Comparison of ENCODE assay signal across 28 cellular contexts in genomic region chr2:74869522-74869921, GRCh38.
"Had no signal": no experiment of that assay in that cellular context is flagged by ENCODE, and none has a peak within 500 bp of the region (broad histone marks: within the 10 kb centered on the region; RNA-seq: fewer than 3 reads in every experiment).

No MANE protein-coding gene starts in this region.

- H3K27me3 ChIP-seq: brain microvascular endothelial cell, esophagus squamous epithelium, pancreas, stomach, tibial artery had no signal

- ATAC-seq: pancreas; stimulated activated naive B cell treated with anti-CD40 and anti-IgM and Interleukin-4, amounts not matched to agents 10 μg/mL and 1 μg/mL and 100 μg/mL, for 72 hours had no signal

- H3K9me3 ChIP-seq: esophagus squamous epithelium, left ventricle myocardium inferior, pancreas, prostate gland, stomach, tibial artery had no signal

- H3K27me3 Mint-ChIP-seq: activated CD4-positive, alpha-beta memory T cell treated with anti-CD3 and anti-CD28 coated beads for 36 hours; activated CD4-positive, alpha-beta T cell treated with anti-CD3 and anti-CD28 coated beads, Interleukin-2, amount 10 ng/mL, durations not matched to agents 24 days and 14 days; dendritic cell treated with granulocyte-macrophage colony-stimulating factor and Interleukin-4, amounts not matched to agents 40 ng/mL and 50 ng/mL, for 4 days; naive B cell; stimulated activated naive B cell treated with anti-CD40 and anti-IgM and Interleukin-4, amounts not matched to agents 10 μg/mL and 1 μg/mL and 100 μg/mL, for 72 hours had no signal

- H3K27ac ChIP-seq: brain microvascular endothelial cell, epithelial cell of prostate, esophagus squamous epithelium, left ventricle myocardium inferior, pancreas, prostate gland had no signal

- H3K4me3 Mint-ChIP-seq: activated CD4-positive, alpha-beta memory T cell treated with anti-CD3 and anti-CD28 coated beads for 36 hours; activated CD4-positive, alpha-beta T cell treated with anti-CD3 and anti-CD28 coated beads, Interleukin-2, amount 10 ng/mL, durations not matched to agents 24 days and 14 days; activated naive CD4-positive, alpha-beta T cell treated with anti-CD3 and anti-CD28 coated beads for 36 hours; activated T-helper 1 cell treated with anti-CD3 and anti-CD28 coated beads, Interleukin-12 subunit alpha, Interleukin-12 subunit beta, Interleukin-2, Interleukin-4 antibody, amounts not matched to agents 30 ng/mL and 10 ng/mL and 1 ng/mL, durations not matched to agents 14 hours and 24 hours and 36 hours; dendritic cell treated with granulocyte-macrophage colony-stimulating factor and Interleukin-4, amounts not matched to agents 40 ng/mL and 50 ng/mL, for 4 days; nephron progenitor cell; stimulated activated naive B cell treated with anti-CD40 and anti-IgM and Interleukin-4, amounts not matched to agents 10 μg/mL and 1 μg/mL and 100 μg/mL, for 72 hours had no signal

- H3K36me3 ChIP-seq: brain microvascular endothelial cell, left ventricle myocardium inferior, pancreas, prostate gland had no signal

- H3K4me1 ChIP-seq: prostate gland had no signal

- H3K9me3 Mint-ChIP-seq: activated CD4-positive, alpha-beta memory T cell treated with anti-CD3 and anti-CD28 coated beads for 36 hours; activated CD4-positive, alpha-beta T cell treated with anti-CD3 and anti-CD28 coated beads, Interleukin-2, amount 10 ng/mL, durations not matched to agents 24 days and 14 days; activated naive CD4-positive, alpha-beta T cell treated with anti-CD3 and anti-CD28 coated beads for 36 hours; activated T-helper 1 cell treated with anti-CD3 and anti-CD28 coated beads, Interleukin-12 subunit alpha, Interleukin-12 subunit beta, Interleukin-2, Interleukin-4 antibody, amounts not matched to agents 30 ng/mL and 10 ng/mL and 1 ng/mL, durations not matched to agents 14 hours and 24 hours and 36 hours; dendritic cell treated with granulocyte-macrophage colony-stimulating factor and Interleukin-4, amounts not matched to agents 40 ng/mL and 50 ng/mL, for 4 days; naive B cell; nephron progenitor cell; stimulated activated naive B cell treated with anti-CD40 and anti-IgM and Interleukin-4, amounts not matched to agents 10 μg/mL and 1 μg/mL and 100 μg/mL, for 72 hours had no signal

- DNase-seq: activated CD4-positive, alpha-beta memory T cell treated with anti-CD3 and anti-CD28 coated beads for 36 hours; activated CD4-positive, alpha-beta T cell treated with anti-CD3 and anti-CD28 coated beads, Interleukin-2, amount 10 ng/mL, durations not matched to agents 24 days and 14 days; activated CD4-positive, CD25-positive, alpha-beta regulatory T cell treated with anti-CD3 and anti-CD28 coated beads, Interleukin-2, amount 50 U/mL, for 72 hours; activated CD8-positive, alpha-beta memory T cell treated with anti-CD3 and anti-CD28 coated beads, Interleukin-2, amount 50 U/mL, for 4 hours; activated effector memory CD4-positive, alpha-beta T cell treated with anti-CD3 and anti-CD28 coated beads, Interleukin-2, amount 50 U/mL, for 16 hours; activated naive CD4-positive, alpha-beta T cell treated with anti-CD3 and anti-CD28 coated beads for 36 hours; activated T-cell treated with anti-CD3 and anti-CD28 coated beads, Interleukin-2, amount 50 U/mL, for 1 hour; amniotic stem cell; brain microvascular endothelial cell; caudate nucleus; effector CD4-positive, alpha-beta T cell; esophagus squamous epithelium; foreskin melanocyte; left ventricle myocardium inferior; naive B cell; nephron progenitor cell; nucleus accumbens; pancreas; retina; stimulated activated CD4-positive, alpha-beta T cell treated with anti-CD3 and anti-CD28 coated beads, Interleukin-15, amount 100 ng/mL, for 24 hours; stimulated activated CD4-positive, alpha-beta T cell treated with anti-CD3 and anti-CD28 coated beads, Interleukin-2, amount 100 ng/mL, for 24 hours; stimulated activated naive B cell treated with anti-CD40 and anti-IgM and Interleukin-4, amounts not matched to agents 10 μg/mL and 1 μg/mL and 100 μg/mL, for 72 hours; stomach; tibial artery had no signal

- H3K4me3 ChIP-seq: esophagus squamous epithelium, left ventricle myocardium inferior, pancreas, prostate gland, stomach, tibial artery had no signal

- H3K27ac Mint-ChIP-seq: activated CD4-positive, alpha-beta memory T cell treated with anti-CD3 and anti-CD28 coated beads for 36 hours; activated naive CD4-positive, alpha-beta T cell treated with anti-CD3 and anti-CD28 coated beads for 36 hours; dendritic cell treated with granulocyte-macrophage colony-stimulating factor and Interleukin-4, amounts not matched to agents 40 ng/mL and 50 ng/mL, for 4 days had no signal
